In the genomic region with DNA sequence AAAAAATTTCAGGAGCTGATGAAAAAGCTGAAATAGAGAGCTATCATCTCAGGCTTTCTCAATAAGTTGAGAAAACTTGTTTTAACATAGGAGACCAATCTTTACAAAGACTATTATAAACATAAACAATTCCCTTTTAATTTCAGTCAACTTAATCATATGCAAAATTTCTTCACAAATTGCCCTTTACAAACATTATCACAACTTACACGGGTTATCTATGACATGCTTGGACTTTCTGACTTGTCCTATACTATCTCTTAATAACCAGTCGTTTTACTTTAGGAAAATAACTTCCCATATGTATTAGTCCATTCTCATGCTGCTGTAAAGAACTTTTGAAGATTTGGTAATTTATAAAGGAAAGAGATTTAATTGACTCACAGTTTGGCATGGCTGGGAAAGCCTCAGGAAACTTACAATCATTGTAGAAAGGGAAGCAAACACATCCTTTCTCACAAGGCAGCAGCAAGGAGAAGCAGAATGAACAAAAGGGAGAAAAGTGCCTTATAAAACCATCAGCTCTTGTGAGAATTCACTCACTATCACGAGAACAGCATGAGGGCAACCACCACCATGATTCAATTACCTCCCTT, we compare ENCODE assay signal across 17 cellular contexts.
A peak's percentile ranks its signal among the peaks of the same experiment; 100 is the strongest.
DNase-seq lines count a peak whose midpoint lies in the region; ATAC-seq and TF ChIP-seq lines count a peak whose summit lies in the region.
"Had no signal": no experiment of that assay in that cellular context is flagged by ENCODE, and none has a peak within 500 bp of the region (broad histone marks: within the 10 kb centered on the region; RNA-seq: fewer than 3 reads in every experiment).

No MANE protein-coding gene starts in this region.

- DNase-seq in DMS79 treated with DMSO at 0.1 percent for 48 hours (lab: John Stamatoyannopoulos, UW) (peak; percentile 15), DMS79 (lab: John Stamatoyannopoulos, UW) (no peak), A673 (ENCODE audit: low spot score) (peak; percentile 3), KBM-7 (peak; percentile 14), endodermal cell (no peak), colonic mucosa (no peak)
- DNase-seq: Caco-2, NCI-H1092, NCI-H1694 treated with DMSO at 0.1 percent for 48 hours, NCI-H2171, Peyer's patch, Right ventricle myocardium superior had no signal

- TF ChIP-seq CTCF in A673 (conservative IDR thresholded peaks at IDR 0.05; ENCODE audit: low read depth, low read length): no peak
- TF ChIP-seq CTCF in endodermal cell (conservative IDR thresholded peaks at IDR 0.05): no peak
- TF ChIP-seq CTCF in colonic mucosa (IDR thresholded peaks at IDR 0.05): no peak

- WGBS in endodermal cell (ENCODE audit: insufficient coverage in 1 of 2, insufficient read length in 1 of 2), 2 experiments: 69% methylated on average over 3 of the region's 3 CpGs; no CpG with 5 or more reads in 1 of the 2 experiments

- POLR2A ChIA-PET in A673 (lab: Charles Lee; ENCODE audit: low non-redundant PET): no interaction called here

- peaks cover 66% of the 10 kb centered on the region for H3K9me3 Mint-ChIP-seq in endodermal cell

- CTCF ChIA-PET in A673 (lab: Charles Lee): no interaction called here

- peaks cover 26% of the 10 kb centered on the region for H3K9me3 ChIP-seq in A673 (ENCODE audit: low read depth, low read length, poor library complexity, severe bottlenecking)
- peaks cover 63% of the 10 kb centered on the region for H3K9me3 ChIP-seq in endodermal cell (ENCODE audit: control insufficient read depth, low read length)
- H3K9me3 ChIP-seq in colonic mucosa: no peaks in the 10 kb centered on the region
- H3K9me3 ChIP-seq: Caco-2 had no signal

- H3K27ac ChIP-seq in A673 (ENCODE audit: low read depth, low read length, poor library complexity, severe bottlenecking) (no peak overlapping the region), endodermal cell (ENCODE audit: low read depth, low read length) (no peak overlapping the region), colonic mucosa (no peak overlapping the region)
- H3K27ac ChIP-seq: Peyer's patch had no signal

- no peak overlapping the region for H3K27ac Mint-ChIP-seq in endodermal cell
- H3K27ac Mint-ChIP-seq: CD14-positive monocyte, IgD-negative memory B cell had no signal

- H3K4me3 ChIP-seq in A673 (ENCODE audit: low read depth, low read length, poor library complexity, severe bottlenecking) (no peak overlapping the region), endodermal cell (ENCODE audit: low read length) (peak overlapping the region; percentile 33), colonic mucosa (no peak overlapping the region)
- H3K4me3 ChIP-seq: Peyer's patch had no signal

- intact Hi-C loops in A673 (cut with micrococcal nuclease; ENCODE audit: unreplicated experiment): no loop called here
- intact Hi-C loops in colonic mucosa (cut with DNase I): no loop called here

- H3K27me3 Mint-ChIP-seq in endodermal cell (ENCODE audit: insufficient read depth): no peaks in the 10 kb centered on the region
- H3K27me3 Mint-ChIP-seq: IgD-negative memory B cell had no signal

- H3K27me3 ChIP-seq in A673 (replicated peaks; ENCODE audit: insufficient read depth, low read depth, low read length, poor library complexity): no peaks in the 10 kb centered on the region
- no peaks in the 10 kb centered on the region for H3K27me3 ChIP-seq in endodermal cell (ENCODE audit: control insufficient read depth, insufficient read depth, low read length, poor library complexity, severe bottlenecking)
- H3K27me3 ChIP-seq in colonic mucosa: no peaks in the 10 kb centered on the region
- H3K27me3 ChIP-seq: Peyer's patch had no signal

- in situ Hi-C loops in KBM-7 (cut with MboI; ENCODE audit: low pct_unique_long_range_greater_than_20kb, low sequenced_read_pairs): no loop called here

- no peaks in the 10 kb centered on the region for H3K4me1 Mint-ChIP-seq in endodermal cell
- H3K4me1 Mint-ChIP-seq: CD14-positive monocyte, IgD-negative memory B cell had no signal

- H3K9ac ChIP-seq in endodermal cell (ENCODE audit: extremely low read depth, low read length, poor library complexity, severe bottlenecking) (no peak overlapping the region), colonic mucosa (ENCODE audit: low read depth in 2 of 2, low read length in 2 of 2) (no peak overlapping the region)

- H3K4me1 ChIP-seq in A673 (ENCODE audit: insufficient read depth, low read length, poor library complexity, severe bottlenecking) (no peaks in the 10 kb centered on the region), endodermal cell (ENCODE audit: control insufficient read depth, insufficient read depth, low read length) (no peaks in the 10 kb centered on the region), colonic mucosa (no peaks in the 10 kb centered on the region)
- H3K4me1 ChIP-seq: Caco-2, Peyer's patch had no signal

- H3K36me3 ChIP-seq in A673 (ENCODE audit: insufficient read depth, low read length, poor library complexity, severe bottlenecking) (no peaks in the 10 kb centered on the region), endodermal cell (ENCODE audit: control insufficient read depth, insufficient read depth, low read length) (no peaks in the 10 kb centered on the region), colonic mucosa (no peaks in the 10 kb centered on the region)
- H3K36me3 ChIP-seq: Peyer's patch had no signal

- BruUV-seq in A673 (replicated peaks; lab: Mats Ljungman, UMichigan): no TSS peak

- no peak for ATAC-seq in GM21723 (IDR thresholded peaks at IDR 0.05; ENCODE audit: unreplicated experiment)
- ATAC-seq in HG03159 (IDR thresholded peaks at IDR 0.05; ENCODE audit: unreplicated experiment): no peak
- ATAC-seq: SK-N-SH treated with all-trans-retinoic acid at 6 μM for 48 hours had no signal

- H3K4me3 Mint-ChIP-seq in endodermal cell: no peak overlapping the region
- H3K4me3 Mint-ChIP-seq: CD14-positive monocyte, IgD-negative memory B cell had no signal

- peaks cover 12% of the 10 kb centered on the region for H3K36me3 Mint-ChIP-seq in endodermal cell (ENCODE audit: low read depth)
- H3K36me3 Mint-ChIP-seq: CD14-positive monocyte, IgD-negative memory B cell had no signal

Comparison
In these comparisons a context has a peak if more than half of its experiments do, and no peak if none do; other contexts are left out.
1. DNase-seq: peak in DMS79 treated with DMSO at 0.1 percent for 48 hours (single experiment), A673 (single experiment) and KBM-7 (single experiment); none in DMS79 (single experiment), endodermal cell (single experiment) and colonic mucosa (single experiment).